Comparison of ENCODE assay signal across 11 cellular contexts in the genomic region with DNA sequence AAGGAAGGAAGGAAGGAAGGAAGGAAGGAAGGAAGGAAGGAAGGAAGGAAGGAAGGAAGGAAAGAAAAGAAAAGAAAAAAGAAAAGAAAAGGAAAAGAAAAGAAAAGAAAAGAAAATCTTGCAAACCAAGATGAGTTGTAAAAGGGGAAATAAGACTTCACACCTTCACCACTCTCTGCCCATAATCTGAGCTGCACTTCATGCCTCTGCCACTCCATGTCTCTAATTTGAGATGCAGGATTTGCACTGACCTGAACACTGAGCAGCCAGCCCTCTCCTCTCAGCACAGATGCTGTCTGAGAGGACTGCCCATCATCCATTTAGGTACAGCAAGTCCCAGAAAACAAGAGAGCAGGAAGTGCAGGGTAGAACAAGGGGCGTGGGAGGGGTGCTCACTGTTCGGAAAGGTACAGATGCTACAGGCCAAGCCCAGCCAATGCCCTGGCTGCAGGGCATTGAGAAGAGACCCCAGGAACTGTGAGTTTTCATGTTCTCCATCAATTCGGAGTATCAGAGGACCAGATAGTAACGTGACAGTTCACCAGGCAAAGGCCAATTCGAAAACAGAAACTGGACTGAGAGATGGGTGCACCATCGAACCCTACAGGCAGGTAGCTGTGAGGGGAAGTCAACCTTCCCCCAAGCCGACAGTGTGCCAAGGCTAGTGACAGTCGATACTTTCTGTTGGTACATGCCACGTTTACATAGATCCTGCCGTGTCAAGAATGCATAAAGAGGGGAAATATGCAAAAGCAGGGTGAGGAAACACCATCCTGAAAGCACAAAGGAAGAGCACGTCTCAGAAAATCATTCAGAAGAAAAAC.
A peak's percentile ranks its signal among the peaks of the same experiment; 100 is the strongest.
DNase-seq lines count a peak whose midpoint lies in the region; ATAC-seq, FAIRE-seq and TF ChIP-seq lines count a peak whose summit lies in the region.
"Had no signal": no experiment of that assay in that cellular context is flagged by ENCODE, and none has a peak within 500 bp of the region (broad histone marks: within the 10 kb centered on the region; RNA-seq: fewer than 3 reads in every experiment).

No MANE protein-coding gene starts in this region.

- no peak overlapping the region for H3K27ac ChIP-seq in CD8-positive, alpha-beta memory T cell (ENCODE audit: low read depth, low read length)
- H3K27ac ChIP-seq in small intestine (ENCODE audit: low read depth in 1 of 2, low read length in 1 of 2) = no peak overlapping the region
- H3K27ac ChIP-seq: WERI-Rb-1 had no signal

- peaks cover 0 to 1% (median 0%) of the 10 kb centered on the region in 5 donors for H3K9me3 Mint-ChIP-seq in CD8-positive, alpha-beta memory T cell
- H3K9me3 Mint-ChIP-seq in brain = no peaks in the 10 kb centered on the region
- H3K9me3 Mint-ChIP-seq: stimulated activated naive CD8-positive, alpha-beta T cell treated with anti-CD3 and anti-CD28 coated beads, Interleukin-15, amount 100 ng/mL, for 72 hours had no signal

- FAIRE-seq in GM19239 (lab: Jason Lieb, UNC) (peak; percentile 97), small intestine (lab: Jason Lieb, UNC) (no peak)

- H3K27me3 Mint-ChIP-seq in CD8-positive, alpha-beta memory T cell = no peaks in the 10 kb centered on the region
- no peaks in the 10 kb centered on the region for H3K27me3 Mint-ChIP-seq in brain
- H3K27me3 Mint-ChIP-seq: stimulated activated naive CD8-positive, alpha-beta T cell treated with anti-CD3 and anti-CD28 coated beads, Interleukin-15, amount 100 ng/mL, for 72 hours had no signal

- H3K9me3 ChIP-seq in CD8-positive, alpha-beta memory T cell (ENCODE audit: low read length) = no peaks in the 10 kb centered on the region
- no peaks in the 10 kb centered on the region for H3K9me3 ChIP-seq in small intestine (ENCODE audit: control insufficient read depth, low read depth)

- H3K4me1 ChIP-seq in CD8-positive, alpha-beta memory T cell (ENCODE audit: insufficient read depth, low read length) = peaks cover 13% of the 10 kb centered on the region
- H3K4me1 ChIP-seq in small intestine (ENCODE audit: control insufficient read depth in 2 of 2, insufficient read depth in 1 of 2, low read depth in 1 of 2, low read length in 1 of 2) = no peaks in the 10 kb centered on the region

- WGBS in small intestine, 3 donors = 64 to 70% (median 65%) methylated on average over 11 of the region's 11 CpGs

- H3K36me3 ChIP-seq in CD8-positive, alpha-beta memory T cell (ENCODE audit: insufficient read depth, low read length) = no peaks in the 10 kb centered on the region
- no peaks in the 10 kb centered on the region for H3K36me3 ChIP-seq in small intestine (ENCODE audit: control insufficient read depth in 2 of 2, insufficient read depth in 2 of 2, low read length in 2 of 2)
- H3K36me3 ChIP-seq: WERI-Rb-1 had no signal

- CTCF ChIA-PET in CD8-positive, alpha-beta memory T cell (lab: Charles Lee) = no interaction called here

- peaks cover 35 to 43% (median 41%) of the 10 kb centered on the region in 3 donors for H3K4me1 Mint-ChIP-seq in CD8-positive, alpha-beta memory T cell
- peaks cover 24% of the 10 kb centered on the region for H3K4me1 Mint-ChIP-seq in brain

- no peaks in the 10 kb centered on the region for H3K36me3 Mint-ChIP-seq in CD8-positive, alpha-beta memory T cell
- H3K36me3 Mint-ChIP-seq in brain = no peaks in the 10 kb centered on the region
- H3K36me3 Mint-ChIP-seq: CD4-positive, CD25-positive, alpha-beta regulatory T cell had no signal

- H3K27me3 ChIP-seq in CD8-positive, alpha-beta memory T cell (ENCODE audit: insufficient read depth, low read length, poor library complexity, severe bottlenecking) = no peaks in the 10 kb centered on the region
- H3K27me3 ChIP-seq in small intestine (ENCODE audit: control insufficient read depth in 2 of 2, insufficient read depth in 2 of 2, low read length in 2 of 2) = no peaks in the 10 kb centered on the region

- DNase-seq in CD8-positive, alpha-beta memory T cell = no peak
- DNase-seq in GM19239 (ENCODE audit: insufficient read length, low spot score) (peak; percentile 37), small intestine (no peak), epidermal melanocyte (ENCODE audit: insufficient read length, low spot score) (no peak)
- no peak for DNase-seq in activated CD4-positive, alpha-beta T cell treated with anti-CD3 and anti-CD28 coated beads, Interleukin-2, amount 50 U/mL, for 48 hours
- DNase-seq: CD4-positive, CD25-positive, alpha-beta regulatory T cell; stimulated activated naive CD8-positive, alpha-beta T cell treated with anti-CD3 and anti-CD28 coated beads, Interleukin-15, amount 100 ng/mL, for 72 hours; WERI-Rb-1 had no signal

- peak overlapping the region; percentile 23 to 92 (median 72) for H3K27ac Mint-ChIP-seq in CD8-positive, alpha-beta memory T cell
- H3K27ac Mint-ChIP-seq in brain = peak overlapping the region in 3 of 5 experiments; percentile 61 to 82 (median 69)
- H3K27ac Mint-ChIP-seq: stimulated activated naive CD8-positive, alpha-beta T cell treated with anti-CD3 and anti-CD28 coated beads, Interleukin-15, amount 100 ng/mL, for 72 hours had no signal

- H3K4me3 ChIP-seq in CD8-positive, alpha-beta memory T cell (ENCODE audit: low read length) = no peak overlapping the region
- no peak overlapping the region for H3K4me3 ChIP-seq in small intestine (ENCODE audit: low read depth in 1 of 2, low read length in 2 of 2)

- POLR2A ChIA-PET in CD8-positive, alpha-beta memory T cell (lab: Charles Lee) = interaction anchor here (0.7 kb wide), 1 partner anchor 151 kb away, joined by 6 read pairs; a partner anchor contains a TSS

- TF ChIP-seq CTCF in brain (conservative IDR thresholded peaks at IDR 0.05) = no peak

- H3K4me3 Mint-ChIP-seq in CD8-positive, alpha-beta memory T cell = peak overlapping the region; percentile 33 to 83 (median 74)
- H3K4me3 Mint-ChIP-seq in brain = no peak overlapping the region
- H3K4me3 Mint-ChIP-seq: stimulated activated naive CD8-positive, alpha-beta T cell treated with anti-CD3 and anti-CD28 coated beads, Interleukin-15, amount 100 ng/mL, for 72 hours had no signal

- ATAC-seq in HG02943 (IDR thresholded peaks at IDR 0.05; ENCODE audit: low read depth, unreplicated experiment) (peak; percentile 38), HG03045 (IDR thresholded peaks at IDR 0.05; ENCODE audit: unreplicated experiment) (no peak)
- ATAC-seq: stimulated activated naive CD8-positive, alpha-beta T cell treated with anti-CD3 and anti-CD28 coated beads, Interleukin-15, amount 100 ng/mL, for 72 hours had no signal

Comparison
In these comparisons a context has a peak if more than half of its experiments do, and no peak if none do; other contexts are left out.
1. H3K4me3 Mint-ChIP-seq: peak in CD8-positive, alpha-beta memory T cell (7 of 7); none in brain (0 of 5).